ENCODE assay signal across 1 cellular context in the genomic region with DNA sequence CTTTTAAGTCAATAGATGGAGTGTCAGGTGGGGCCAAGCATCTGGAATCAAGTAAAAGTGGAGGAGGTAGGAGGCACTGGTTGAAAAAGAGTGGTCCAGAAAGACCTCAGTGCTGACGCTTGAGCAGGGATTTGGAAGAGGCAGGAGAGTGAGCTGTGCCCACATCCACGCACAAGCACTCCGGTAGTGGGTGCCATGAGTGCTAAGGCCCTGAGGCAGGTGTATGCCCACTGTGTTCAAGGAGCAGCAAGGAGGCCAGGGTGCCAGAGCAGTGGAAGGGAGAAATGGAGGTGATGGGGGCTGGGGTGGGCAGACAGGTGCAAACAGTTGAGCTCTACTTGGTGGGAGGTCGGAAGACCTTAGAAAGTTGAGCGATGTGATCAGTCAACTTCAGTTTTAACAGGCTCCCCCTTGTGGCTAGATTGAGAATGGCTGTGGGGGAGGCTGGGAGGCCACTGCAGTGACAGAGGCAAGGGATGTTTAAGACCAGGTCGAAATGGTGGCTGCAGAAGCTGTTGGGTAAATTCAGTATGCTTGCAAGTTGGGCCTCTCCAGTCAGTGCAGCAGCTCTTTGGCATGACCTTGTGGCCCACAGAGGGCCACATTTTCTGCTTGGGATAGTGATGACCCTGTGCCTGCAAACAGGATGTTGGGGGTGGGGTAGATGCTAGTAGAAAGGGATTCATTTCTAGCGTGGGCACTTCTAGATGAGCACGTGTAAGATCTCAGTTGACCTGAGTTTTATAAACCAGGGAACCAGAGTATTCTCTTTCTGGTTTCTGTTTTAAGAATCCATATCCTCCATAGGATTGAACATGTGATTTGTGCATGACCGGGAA.
TF ChIP-seq lines count a peak whose summit lies in the region.

No MANE protein-coding gene starts in this region.

TF ChIP-seq in HEK293, 187 proteins besides CTCF, POLR2A, EP300 and RAD21 (continued from another document):
- TF ChIP-seq PRDM10 (tag by site-specific recombination; IDR thresholded peaks at IDR 0.05) (no peak), MYNN (tag by site-specific recombination; IDR thresholded peaks at IDR 0.05; ENCODE audit: borderline replicate concordance) (no peak), ZSCAN16 (tag by site-specific recombination; IDR thresholded peaks at IDR 0.05) (peak; percentile 39; the same call in 1 of the 2 replicates), ZNF214 (tag by site-specific recombination; IDR thresholded peaks at IDR 0.05; ENCODE audit: borderline replicate concordance) (no peak), ZNF654 (tag by site-specific recombination; IDR thresholded peaks at IDR 0.05; ENCODE audit: low read depth) (peak; percentile 37), SP7 (tag by site-specific recombination; IDR thresholded peaks at IDR 0.05) (no peak), ZNF302 (tag by site-specific recombination; IDR thresholded peaks at IDR 0.05; ENCODE audit: low read depth) (no peak), ZNF155 (tag by site-specific recombination; IDR thresholded peaks at IDR 0.05) (no peak), ZNF398 (tag by site-specific recombination; IDR thresholded peaks at IDR 0.05) (no peak), ZFP3 (tag by site-specific recombination; IDR thresholded peaks at IDR 0.05; ENCODE audit: low read depth) (no peak), ZNF184 (tag by site-specific recombination; IDR thresholded peaks at IDR 0.05) (no peak), ZNF521 (tag by site-specific recombination; IDR thresholded peaks at IDR 0.05) (no peak), GLIS1 (tag by site-specific recombination; IDR thresholded peaks at IDR 0.05) (peak; percentile 52), ZBTB17 (tag by site-specific recombination; IDR thresholded peaks at IDR 0.05) (peak; percentile 70), ZNF510 (tag by site-specific recombination; IDR thresholded peaks at IDR 0.05; ENCODE audit: insufficient replicate concordance) (no peak), ZNF623 (tag by site-specific recombination; IDR thresholded peaks at IDR 0.05) (peak; percentile 70), ZNF114 (tag by site-specific recombination; IDR thresholded peaks at IDR 0.05) (no peak), ZNF514 (tag by site-specific recombination; IDR thresholded peaks at IDR 0.05) (no peak), ZBTB8A (tag by site-specific recombination; IDR thresholded peaks at IDR 0.05) (no peak), KLF10 (tag by site-specific recombination; IDR thresholded peaks at IDR 0.05) (no peak), WT1 (tag by site-specific recombination; IDR thresholded peaks at IDR 0.05) (no peak), TCF7L2 (IDR thresholded peaks at IDR 0.05; ENCODE audit: borderline replicate concordance, low read depth, low read length) (no peak), GLIS2 (tag by site-specific recombination; IDR thresholded peaks at IDR 0.05) (no peak), SALL2 (tag by site-specific recombination; IDR thresholded peaks at IDR 0.05; ENCODE audit: borderline replicate concordance) (no peak), ZNF16 (tag by site-specific recombination; IDR thresholded peaks at IDR 0.05; ENCODE audit: low read depth) (no peak), ZFHX2 (tag by site-specific recombination; conservative IDR thresholded peaks at IDR 0.05) (peak; percentile 24; the same call in 1 of the 2 replicates), ZNF701 (tag by site-specific recombination; IDR thresholded peaks at IDR 0.05) (no peak)
- TF ChIP-seq, protein P1, sequence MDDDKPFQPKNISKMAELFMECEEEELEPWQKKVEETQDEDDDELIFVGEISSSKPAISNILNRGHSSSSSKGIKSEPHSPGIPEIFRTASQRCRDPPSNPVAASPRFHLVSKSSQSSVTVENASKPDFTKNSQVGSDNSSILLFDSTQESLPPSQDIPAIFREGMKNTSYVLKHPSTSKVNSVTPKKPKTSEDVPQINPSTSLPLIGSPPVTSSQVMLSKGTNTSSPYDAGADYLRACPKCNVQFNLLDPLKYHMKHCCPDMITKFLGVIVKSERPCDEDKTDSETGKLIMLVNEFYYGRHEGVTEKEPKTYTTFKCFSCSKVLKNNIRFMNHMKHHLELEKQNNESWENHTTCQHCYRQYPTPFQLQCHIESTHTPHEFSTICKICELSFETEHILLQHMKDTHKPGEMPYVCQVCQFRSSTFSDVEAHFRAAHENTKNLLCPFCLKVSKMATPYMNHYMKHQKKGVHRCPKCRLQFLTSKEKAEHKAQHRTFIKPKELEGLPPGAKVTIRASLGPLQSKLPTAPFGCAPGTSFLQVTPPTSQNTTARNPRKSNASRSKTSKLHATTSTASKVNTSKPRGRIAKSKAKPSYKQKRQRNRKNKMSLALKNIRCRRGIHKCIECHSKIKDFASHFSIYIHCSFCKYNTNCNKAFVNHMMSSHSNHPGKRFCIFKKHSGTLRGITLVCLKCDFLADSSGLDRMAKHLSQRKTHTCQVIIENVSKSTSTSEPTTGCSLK (tag by site-specific recombination; IDR thresholded peaks at IDR 0.05), result no peak
- TF ChIP-seq, protein P2, sequence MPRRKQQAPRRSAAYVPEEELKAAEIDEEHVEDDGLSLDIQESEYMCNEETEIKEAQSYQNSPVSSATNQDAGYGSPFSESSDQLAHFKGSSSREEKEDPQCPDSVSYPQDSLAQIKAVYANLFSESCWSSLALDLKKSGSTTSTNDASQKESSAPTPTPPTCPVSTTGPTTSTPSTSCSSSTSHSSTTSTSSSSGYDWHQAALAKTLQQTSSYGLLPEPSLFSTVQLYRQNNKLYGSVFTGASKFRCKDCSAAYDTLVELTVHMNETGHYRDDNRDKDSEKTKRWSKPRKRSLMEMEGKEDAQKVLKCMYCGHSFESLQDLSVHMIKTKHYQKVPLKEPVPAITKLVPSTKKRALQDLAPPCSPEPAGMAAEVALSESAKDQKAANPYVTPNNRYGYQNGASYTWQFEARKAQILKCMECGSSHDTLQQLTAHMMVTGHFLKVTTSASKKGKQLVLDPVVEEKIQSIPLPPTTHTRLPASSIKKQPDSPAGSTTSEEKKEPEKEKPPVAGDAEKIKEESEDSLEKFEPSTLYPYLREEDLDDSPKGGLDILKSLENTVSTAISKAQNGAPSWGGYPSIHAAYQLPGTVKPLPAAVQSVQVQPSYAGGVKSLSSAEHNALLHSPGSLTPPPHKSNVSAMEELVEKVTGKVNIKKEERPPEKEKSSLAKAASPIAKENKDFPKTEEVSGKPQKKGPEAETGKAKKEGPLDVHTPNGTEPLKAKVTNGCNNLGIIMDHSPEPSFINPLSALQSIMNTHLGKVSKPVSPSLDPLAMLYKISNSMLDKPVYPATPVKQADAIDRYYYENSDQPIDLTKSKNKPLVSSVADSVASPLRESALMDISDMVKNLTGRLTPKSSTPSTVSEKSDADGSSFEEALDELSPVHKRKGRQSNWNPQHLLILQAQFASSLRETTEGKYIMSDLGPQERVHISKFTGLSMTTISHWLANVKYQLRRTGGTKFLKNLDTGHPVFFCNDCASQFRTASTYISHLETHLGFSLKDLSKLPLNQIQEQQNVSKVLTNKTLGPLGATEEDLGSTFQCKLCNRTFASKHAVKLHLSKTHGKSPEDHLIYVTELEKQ (tag by site-specific recombination; IDR thresholded peaks at IDR 0.05; ENCODE audit: borderline replicate concordance), result no peak
- TF ChIP-seq, protein P3, sequence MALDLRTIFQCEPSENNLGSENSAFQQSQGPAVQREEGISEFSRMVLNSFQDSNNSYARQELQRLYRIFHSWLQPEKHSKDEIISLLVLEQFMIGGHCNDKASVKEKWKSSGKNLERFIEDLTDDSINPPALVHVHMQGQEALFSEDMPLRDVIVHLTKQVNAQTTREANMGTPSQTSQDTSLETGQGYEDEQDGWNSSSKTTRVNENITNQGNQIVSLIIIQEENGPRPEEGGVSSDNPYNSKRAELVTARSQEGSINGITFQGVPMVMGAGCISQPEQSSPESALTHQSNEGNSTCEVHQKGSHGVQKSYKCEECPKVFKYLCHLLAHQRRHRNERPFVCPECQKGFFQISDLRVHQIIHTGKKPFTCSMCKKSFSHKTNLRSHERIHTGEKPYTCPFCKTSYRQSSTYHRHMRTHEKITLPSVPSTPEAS (tag by site-specific recombination; IDR thresholded peaks at IDR 0.05), result no peak
- TF ChIP-seq, protein P4, sequence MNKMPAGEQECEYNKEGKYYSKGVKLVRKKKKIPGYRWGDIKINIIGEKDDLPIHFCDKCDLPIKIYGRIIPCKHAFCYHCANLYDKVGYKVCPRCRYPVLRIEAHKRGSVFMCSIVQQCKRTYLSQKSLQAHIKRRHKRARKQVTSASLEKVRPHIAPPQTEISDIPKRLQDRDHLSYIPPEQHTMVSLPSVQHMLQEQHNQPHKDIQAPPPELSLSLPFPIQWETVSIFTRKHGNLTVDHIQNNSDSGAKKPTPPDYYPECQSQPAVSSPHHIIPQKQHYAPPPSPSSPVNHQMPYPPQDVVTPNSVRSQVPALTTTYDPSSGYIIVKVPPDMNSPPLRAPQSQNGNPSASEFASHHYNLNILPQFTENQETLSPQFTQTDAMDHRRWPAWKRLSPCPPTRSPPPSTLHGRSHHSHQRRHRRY (tag by site-specific recombination; IDR thresholded peaks at IDR 0.05), result no peak
- TF ChIP-seq, protein P5, sequence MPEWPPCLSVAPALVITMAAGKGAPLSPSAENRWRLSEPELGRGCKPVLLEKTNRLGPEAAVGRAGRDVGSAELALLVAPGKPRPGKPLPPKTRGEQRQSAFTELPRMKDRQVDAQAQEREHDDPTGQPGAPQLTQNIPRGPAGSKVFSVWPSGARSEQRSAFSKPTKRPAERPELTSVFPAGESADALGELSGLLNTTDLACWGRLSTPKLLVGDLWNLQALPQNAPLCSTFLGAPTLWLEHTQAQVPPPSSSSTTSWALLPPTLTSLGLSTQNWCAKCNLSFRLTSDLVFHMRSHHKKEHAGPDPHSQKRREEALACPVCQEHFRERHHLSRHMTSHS (tag by site-specific recombination; IDR thresholded peaks at IDR 0.05), result no peak
- TF ChIP-seq, protein P6, sequence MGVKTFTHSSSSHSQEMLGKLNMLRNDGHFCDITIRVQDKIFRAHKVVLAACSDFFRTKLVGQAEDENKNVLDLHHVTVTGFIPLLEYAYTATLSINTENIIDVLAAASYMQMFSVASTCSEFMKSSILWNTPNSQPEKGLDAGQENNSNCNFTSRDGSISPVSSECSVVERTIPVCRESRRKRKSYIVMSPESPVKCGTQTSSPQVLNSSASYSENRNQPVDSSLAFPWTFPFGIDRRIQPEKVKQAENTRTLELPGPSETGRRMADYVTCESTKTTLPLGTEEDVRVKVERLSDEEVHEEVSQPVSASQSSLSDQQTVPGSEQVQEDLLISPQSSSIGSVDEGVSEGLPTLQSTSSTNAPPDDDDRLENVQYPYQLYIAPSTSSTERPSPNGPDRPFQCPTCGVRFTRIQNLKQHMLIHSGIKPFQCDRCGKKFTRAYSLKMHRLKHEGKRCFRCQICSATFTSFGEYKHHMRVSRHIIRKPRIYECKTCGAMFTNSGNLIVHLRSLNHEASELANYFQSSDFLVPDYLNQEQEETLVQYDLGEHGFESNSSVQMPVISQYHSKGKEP (tag by site-specific recombination; IDR thresholded peaks at IDR 0.05), result no peak
- TF ChIP-seq, protein P7, sequence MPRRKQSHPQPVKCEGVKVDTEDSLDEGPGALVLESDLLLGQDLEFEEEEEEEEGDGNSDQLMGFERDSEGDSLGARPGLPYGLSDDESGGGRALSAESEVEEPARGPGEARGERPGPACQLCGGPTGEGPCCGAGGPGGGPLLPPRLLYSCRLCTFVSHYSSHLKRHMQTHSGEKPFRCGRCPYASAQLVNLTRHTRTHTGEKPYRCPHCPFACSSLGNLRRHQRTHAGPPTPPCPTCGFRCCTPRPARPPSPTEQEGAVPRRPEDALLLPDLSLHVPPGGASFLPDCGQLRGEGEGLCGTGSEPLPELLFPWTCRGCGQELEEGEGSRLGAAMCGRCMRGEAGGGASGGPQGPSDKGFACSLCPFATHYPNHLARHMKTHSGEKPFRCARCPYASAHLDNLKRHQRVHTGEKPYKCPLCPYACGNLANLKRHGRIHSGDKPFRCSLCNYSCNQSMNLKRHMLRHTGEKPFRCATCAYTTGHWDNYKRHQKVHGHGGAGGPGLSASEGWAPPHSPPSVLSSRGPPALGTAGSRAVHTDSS (tag by site-specific recombination; IDR thresholded peaks at IDR 0.05), result no peak
TF ChIP-seq in HEK293: peak in this region for 7.
